ENCODE assay signal across 8 cellular contexts in genomic region chr11:61969838-61970452, GRCh38. TPM values are rescaled to one million over a fixed set of nuclear protein-coding genes. Genes with fewer than 3 reads are reported as not detected.
DNase-seq lines count a peak whose midpoint lies in the region; ATAC-seq and TF ChIP-seq lines count a peak whose summit lies in the region.

No MANE protein-coding gene starts in this region.

- H3K27me3 ChIP-seq in DOHH2 (ENCODE audit: control insufficient read depth, low read length) (no peaks in the 10 kb centered on the region), Peyer's patch (no peaks in the 10 kb centered on the region), rectal smooth muscle tissue (ENCODE audit: control insufficient read depth, insufficient read depth, low read length) (no peaks in the 10 kb centered on the region)

- peaks cover 24% of the 10 kb centered on the region for H3K79me2 ChIP-seq in DOHH2 (ENCODE audit: control insufficient read depth, low read length)

- H3K4me3 ChIP-seq in DOHH2 (ENCODE audit: low read length) (no peak overlapping the region), Peyer's patch (no peak overlapping the region), epithelial cell of proximal tubule (ENCODE audit: low read depth, low read length) (peak overlapping the region; percentile 16), rectal smooth muscle tissue (ENCODE audit: low read length) (no peak overlapping the region)

- no peaks in the 10 kb centered on the region for H3K9me2 ChIP-seq in DOHH2 (replicated peaks; ENCODE audit: control insufficient read depth, low read length)

- no peak for TF ChIP-seq POLR2A in Peyer's patch (IDR thresholded peaks at IDR 0.05)

- ATAC-seq in HG02870 (IDR thresholded peaks at IDR 0.05; ENCODE audit: unreplicated experiment) (no peak), HG03139 (IDR thresholded peaks at IDR 0.05; ENCODE audit: unreplicated experiment) (no peak), GM19463 (IDR thresholded peaks at IDR 0.05; ENCODE audit: unreplicated experiment) (no peak), HG03469 (IDR thresholded peaks at IDR 0.05; ENCODE audit: unreplicated experiment) (no peak)

- H4K20me1 ChIP-seq in DOHH2 (ENCODE audit: control insufficient read depth, insufficient read depth, low read depth, low read length) = peaks cover 17% of the 10 kb centered on the region

- H3K4me2 ChIP-seq in DOHH2 (ENCODE audit: low read length) = peak overlapping the region; percentile 42

- H3K36me3 ChIP-seq in DOHH2 (ENCODE audit: control insufficient read depth, low read length) (peaks cover 20% of the 10 kb centered on the region), Peyer's patch (peaks cover 0 to 8% (median 0%) of the 10 kb centered on the region in 3 donors), rectal smooth muscle tissue (ENCODE audit: control insufficient read depth, insufficient read depth, low read length) (peaks cover 2% of the 10 kb centered on the region)

- no peak for DNase-seq in Peyer's patch
- no peak for DNase-seq in epithelial cell of proximal tubule (ENCODE audit: low read depth)

- TF ChIP-seq CTCF in DOHH2 (IDR thresholded peaks at IDR 0.05; ENCODE audit: low read depth, low read length, poor library complexity, severe bottlenecking) (no peak), Peyer's patch (IDR thresholded peaks at IDR 0.05) (no peak), epithelial cell of proximal tubule (conservative IDR thresholded peaks at IDR 0.05; ENCODE audit: low read depth, low read length) (no peak)

- peaks cover 20% of the 10 kb centered on the region for H3F3A ChIP-seq in DOHH2 (ENCODE audit: control insufficient read depth, insufficient read depth)

- H3K27ac ChIP-seq in DOHH2 (ENCODE audit: low read depth, low read length) (no peak overlapping the region), Peyer's patch (peak overlapping the region; percentile 71 to 100 (median 84)), rectal smooth muscle tissue (ENCODE audit: low read depth, low read length) (peak overlapping the region; percentile 59)

- peaks cover 64% of the 10 kb centered on the region for H3K4me1 ChIP-seq in DOHH2 (ENCODE audit: control insufficient read depth, low read length)
- peaks cover 16 to 67% (median 21%) of the 10 kb centered on the region in 4 donors for H3K4me1 ChIP-seq in Peyer's patch
- H3K4me1 ChIP-seq in rectal smooth muscle tissue (ENCODE audit: control insufficient read depth, insufficient read depth, low read length) = peaks cover 31% of the 10 kb centered on the region

- H3K9ac ChIP-seq in rectal smooth muscle tissue (ENCODE audit: low read length) = no peak overlapping the region

- H3K9me3 ChIP-seq in DOHH2 (ENCODE audit: control insufficient read depth, insufficient read depth, low read length) (no peaks in the 10 kb centered on the region), Peyer's patch (no peaks in the 10 kb centered on the region)

RNA-seq across cellular contexts. Expression of gene FTH1, which starts 2.5 kb away (rescaled TPM):
- total RNA-seq in Peyer's patch (1,000 to 10,000 TPM; 3,399 to 5,471 (median 4,336) TPM), epithelial cell of proximal tubule (518 and 789 TPM in 2 replicates)

RNA-seq across cellular contexts. Expression of gene BEST1, which starts 19.8 kb away (rescaled TPM):
- total RNA-seq in Peyer's patch (1 to 10 TPM in 3 of 4 donors, under 1 TPM in 1; 0.47 to 4.1 (median 2.3) TPM), epithelial cell of proximal tubule (0.12 TPM in 1 of 2 replicates, not detected in the other)

RNA-seq across cellular contexts. Expression of gene RAB3IL1, which starts 52.6 kb away (rescaled TPM):
- total RNA-seq in Peyer's patch (10 to 100 TPM in 1 of 4 donors, 1 to 10 TPM in 3; 1.1 to 28.1 (median 5.7) TPM), epithelial cell of proximal tubule (0.12 and 0.22 TPM in 2 replicates)
